ENCODE assay signal across 1 cellular context in the genomic region with DNA sequence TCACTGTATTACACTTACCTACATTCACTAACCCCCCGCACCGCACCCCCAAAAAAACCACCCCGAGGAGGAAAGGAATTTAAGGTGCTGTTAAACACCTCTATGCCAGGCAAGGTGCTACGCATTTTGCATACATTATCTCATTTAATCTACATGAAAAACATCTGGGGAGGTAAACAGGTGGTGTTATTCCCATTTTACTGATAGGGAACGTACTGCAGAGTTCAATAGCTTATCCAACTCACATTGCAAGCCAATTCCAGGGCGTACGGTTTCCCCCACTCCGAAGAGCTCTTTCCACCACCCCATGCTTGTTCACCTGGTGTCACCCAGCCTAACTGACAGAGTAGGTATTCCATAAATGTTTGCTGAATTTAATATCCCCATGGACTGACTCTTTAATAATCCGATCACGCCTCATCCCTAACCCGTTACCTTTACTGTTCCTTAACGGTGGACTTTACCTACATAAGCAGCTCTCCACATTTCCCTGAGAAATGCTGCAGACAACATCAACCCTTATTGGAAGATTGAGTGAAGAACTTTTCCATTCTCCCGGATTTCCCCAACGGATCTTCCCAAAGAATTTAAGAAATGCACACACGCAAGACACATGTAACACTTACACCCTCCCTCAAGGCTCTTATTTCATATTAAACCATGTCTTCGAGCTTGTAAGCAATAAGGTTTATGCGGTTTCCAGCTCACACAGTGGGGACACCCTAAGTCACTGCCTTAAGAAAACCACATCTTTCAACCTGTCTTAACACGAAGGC.
TF ChIP-seq lines count a peak whose summit lies in the region.

No MANE protein-coding gene starts in this region.

TF ChIP-seq in GM23338, 12 proteins besides CTCF, POLR2A, EP300 and RAD21 (continued from another document):
- TF ChIP-seq ZNF462 (CRISPR knock-in tag; IDR thresholded peaks at IDR 0.05) = no peak
- no peak for TF ChIP-seq POLR2AphosphoS5 (IDR thresholded peaks at IDR 0.05; ENCODE audit: low read depth)
- no peak for TF ChIP-seq ZNF114 (CRISPR knock-in tag; IDR thresholded peaks at IDR 0.05)
- no peak for TF ChIP-seq JUNB (IDR thresholded peaks at IDR 0.05; ENCODE audit: unreplicated experiment)
- no peak for TF ChIP-seq CREB1 (CRISPR knock-in tag; IDR thresholded peaks at IDR 0.05; ENCODE audit: low read depth)
- TF ChIP-seq EZH2 (IDR thresholded peaks at IDR 0.05; ENCODE audit: low read depth, unreplicated experiment) = no peak
- TF ChIP-seq ZNF331 (CRISPR knock-in tag; IDR thresholded peaks at IDR 0.05; ENCODE audit: low read depth) = no peak
- no peak for TF ChIP-seq STAT1 (IDR thresholded peaks at IDR 0.05; ENCODE audit: unreplicated experiment)
- TF ChIP-seq, protein P1, sequence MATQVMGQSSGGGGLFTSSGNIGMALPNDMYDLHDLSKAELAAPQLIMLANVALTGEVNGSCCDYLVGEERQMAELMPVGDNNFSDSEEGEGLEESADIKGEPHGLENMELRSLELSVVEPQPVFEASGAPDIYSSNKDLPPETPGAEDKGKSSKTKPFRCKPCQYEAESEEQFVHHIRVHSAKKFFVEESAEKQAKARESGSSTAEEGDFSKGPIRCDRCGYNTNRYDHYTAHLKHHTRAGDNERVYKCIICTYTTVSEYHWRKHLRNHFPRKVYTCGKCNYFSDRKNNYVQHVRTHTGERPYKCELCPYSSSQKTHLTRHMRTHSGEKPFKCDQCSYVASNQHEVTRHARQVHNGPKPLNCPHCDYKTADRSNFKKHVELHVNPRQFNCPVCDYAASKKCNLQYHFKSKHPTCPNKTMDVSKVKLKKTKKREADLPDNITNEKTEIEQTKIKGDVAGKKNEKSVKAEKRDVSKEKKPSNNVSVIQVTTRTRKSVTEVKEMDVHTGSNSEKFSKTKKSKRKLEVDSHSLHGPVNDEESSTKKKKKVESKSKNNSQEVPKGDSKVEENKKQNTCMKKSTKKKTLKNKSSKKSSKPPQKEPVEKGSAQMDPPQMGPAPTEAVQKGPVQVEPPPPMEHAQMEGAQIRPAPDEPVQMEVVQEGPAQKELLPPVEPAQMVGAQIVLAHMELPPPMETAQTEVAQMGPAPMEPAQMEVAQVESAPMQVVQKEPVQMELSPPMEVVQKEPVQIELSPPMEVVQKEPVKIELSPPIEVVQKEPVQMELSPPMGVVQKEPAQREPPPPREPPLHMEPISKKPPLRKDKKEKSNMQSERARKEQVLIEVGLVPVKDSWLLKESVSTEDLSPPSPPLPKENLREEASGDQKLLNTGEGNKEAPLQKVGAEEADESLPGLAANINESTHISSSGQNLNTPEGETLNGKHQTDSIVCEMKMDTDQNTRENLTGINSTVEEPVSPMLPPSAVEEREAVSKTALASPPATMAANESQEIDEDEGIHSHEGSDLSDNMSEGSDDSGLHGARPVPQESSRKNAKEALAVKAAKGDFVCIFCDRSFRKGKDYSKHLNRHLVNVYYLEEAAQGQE (IDR thresholded peaks at IDR 0.05; ENCODE audit: unreplicated experiment) = no peak
TF ChIP-seq in GM23338: peak in this region for 0.
